1 cellular context compared by ENCODE assay signal in the genomic region with DNA sequence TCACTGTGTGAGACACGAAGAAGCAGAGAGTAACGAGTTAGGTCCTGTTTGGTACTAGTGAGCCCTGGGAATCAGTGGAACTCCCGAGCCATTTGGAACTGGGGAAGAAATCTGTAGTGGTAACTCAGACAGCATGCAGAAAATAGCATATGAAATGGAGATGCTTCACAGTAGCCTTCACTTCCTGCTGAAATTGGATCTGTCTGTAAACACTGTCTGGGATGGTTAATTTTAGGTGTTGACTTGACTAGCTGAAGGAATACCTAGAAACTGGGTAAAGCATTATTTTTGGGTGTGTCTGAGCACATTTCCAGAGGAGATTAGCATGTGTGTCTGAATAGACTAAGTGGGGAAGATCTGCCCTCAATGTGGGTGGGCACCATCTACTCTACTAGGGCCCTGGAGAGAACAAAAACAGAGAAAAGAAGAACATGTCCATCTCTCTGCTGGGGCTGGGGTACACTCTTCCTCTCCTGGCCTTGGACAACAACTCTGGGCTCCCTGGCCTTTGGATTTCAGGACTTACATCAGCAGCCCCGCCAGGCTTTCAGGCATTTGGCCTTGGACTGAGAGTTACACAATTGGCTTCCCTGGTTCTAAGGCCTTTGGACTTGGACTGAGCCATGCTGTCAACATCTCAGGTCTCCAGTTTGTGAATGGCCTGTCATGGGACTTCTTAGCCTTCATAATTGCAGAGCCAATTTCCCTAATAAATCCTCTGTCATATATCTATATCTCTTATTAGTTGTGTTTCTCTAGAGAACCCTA.
TF ChIP-seq lines count a peak whose summit lies in the region.

No MANE protein-coding gene starts in this region.

TF ChIP-seq in H1, 55 proteins besides CTCF, POLR2A, EP300 and RAD21:
- TF ChIP-seq CREB1 (IDR thresholded peaks at IDR 0.05), result no peak
- no peak for TF ChIP-seq KDM5A (IDR thresholded peaks at IDR 0.05; ENCODE audit: low read length)
- no peak for TF ChIP-seq BACH1 (IDR thresholded peaks at IDR 0.05; ENCODE audit: low read length)
- TF ChIP-seq CEBPB (IDR thresholded peaks at IDR 0.05; ENCODE audit: low read depth, low read length), result no peak
- TF ChIP-seq NRF1 (IDR thresholded peaks at IDR 0.05; ENCODE audit: low read depth, low read length), result no peak
- TF ChIP-seq HDAC2 (IDR thresholded peaks at IDR 0.05; ENCODE audit: borderline replicate concordance in 1 of 2, low read depth in 2 of 2, low read length in 2 of 2), result no peak
- TF ChIP-seq, protein P1, sequence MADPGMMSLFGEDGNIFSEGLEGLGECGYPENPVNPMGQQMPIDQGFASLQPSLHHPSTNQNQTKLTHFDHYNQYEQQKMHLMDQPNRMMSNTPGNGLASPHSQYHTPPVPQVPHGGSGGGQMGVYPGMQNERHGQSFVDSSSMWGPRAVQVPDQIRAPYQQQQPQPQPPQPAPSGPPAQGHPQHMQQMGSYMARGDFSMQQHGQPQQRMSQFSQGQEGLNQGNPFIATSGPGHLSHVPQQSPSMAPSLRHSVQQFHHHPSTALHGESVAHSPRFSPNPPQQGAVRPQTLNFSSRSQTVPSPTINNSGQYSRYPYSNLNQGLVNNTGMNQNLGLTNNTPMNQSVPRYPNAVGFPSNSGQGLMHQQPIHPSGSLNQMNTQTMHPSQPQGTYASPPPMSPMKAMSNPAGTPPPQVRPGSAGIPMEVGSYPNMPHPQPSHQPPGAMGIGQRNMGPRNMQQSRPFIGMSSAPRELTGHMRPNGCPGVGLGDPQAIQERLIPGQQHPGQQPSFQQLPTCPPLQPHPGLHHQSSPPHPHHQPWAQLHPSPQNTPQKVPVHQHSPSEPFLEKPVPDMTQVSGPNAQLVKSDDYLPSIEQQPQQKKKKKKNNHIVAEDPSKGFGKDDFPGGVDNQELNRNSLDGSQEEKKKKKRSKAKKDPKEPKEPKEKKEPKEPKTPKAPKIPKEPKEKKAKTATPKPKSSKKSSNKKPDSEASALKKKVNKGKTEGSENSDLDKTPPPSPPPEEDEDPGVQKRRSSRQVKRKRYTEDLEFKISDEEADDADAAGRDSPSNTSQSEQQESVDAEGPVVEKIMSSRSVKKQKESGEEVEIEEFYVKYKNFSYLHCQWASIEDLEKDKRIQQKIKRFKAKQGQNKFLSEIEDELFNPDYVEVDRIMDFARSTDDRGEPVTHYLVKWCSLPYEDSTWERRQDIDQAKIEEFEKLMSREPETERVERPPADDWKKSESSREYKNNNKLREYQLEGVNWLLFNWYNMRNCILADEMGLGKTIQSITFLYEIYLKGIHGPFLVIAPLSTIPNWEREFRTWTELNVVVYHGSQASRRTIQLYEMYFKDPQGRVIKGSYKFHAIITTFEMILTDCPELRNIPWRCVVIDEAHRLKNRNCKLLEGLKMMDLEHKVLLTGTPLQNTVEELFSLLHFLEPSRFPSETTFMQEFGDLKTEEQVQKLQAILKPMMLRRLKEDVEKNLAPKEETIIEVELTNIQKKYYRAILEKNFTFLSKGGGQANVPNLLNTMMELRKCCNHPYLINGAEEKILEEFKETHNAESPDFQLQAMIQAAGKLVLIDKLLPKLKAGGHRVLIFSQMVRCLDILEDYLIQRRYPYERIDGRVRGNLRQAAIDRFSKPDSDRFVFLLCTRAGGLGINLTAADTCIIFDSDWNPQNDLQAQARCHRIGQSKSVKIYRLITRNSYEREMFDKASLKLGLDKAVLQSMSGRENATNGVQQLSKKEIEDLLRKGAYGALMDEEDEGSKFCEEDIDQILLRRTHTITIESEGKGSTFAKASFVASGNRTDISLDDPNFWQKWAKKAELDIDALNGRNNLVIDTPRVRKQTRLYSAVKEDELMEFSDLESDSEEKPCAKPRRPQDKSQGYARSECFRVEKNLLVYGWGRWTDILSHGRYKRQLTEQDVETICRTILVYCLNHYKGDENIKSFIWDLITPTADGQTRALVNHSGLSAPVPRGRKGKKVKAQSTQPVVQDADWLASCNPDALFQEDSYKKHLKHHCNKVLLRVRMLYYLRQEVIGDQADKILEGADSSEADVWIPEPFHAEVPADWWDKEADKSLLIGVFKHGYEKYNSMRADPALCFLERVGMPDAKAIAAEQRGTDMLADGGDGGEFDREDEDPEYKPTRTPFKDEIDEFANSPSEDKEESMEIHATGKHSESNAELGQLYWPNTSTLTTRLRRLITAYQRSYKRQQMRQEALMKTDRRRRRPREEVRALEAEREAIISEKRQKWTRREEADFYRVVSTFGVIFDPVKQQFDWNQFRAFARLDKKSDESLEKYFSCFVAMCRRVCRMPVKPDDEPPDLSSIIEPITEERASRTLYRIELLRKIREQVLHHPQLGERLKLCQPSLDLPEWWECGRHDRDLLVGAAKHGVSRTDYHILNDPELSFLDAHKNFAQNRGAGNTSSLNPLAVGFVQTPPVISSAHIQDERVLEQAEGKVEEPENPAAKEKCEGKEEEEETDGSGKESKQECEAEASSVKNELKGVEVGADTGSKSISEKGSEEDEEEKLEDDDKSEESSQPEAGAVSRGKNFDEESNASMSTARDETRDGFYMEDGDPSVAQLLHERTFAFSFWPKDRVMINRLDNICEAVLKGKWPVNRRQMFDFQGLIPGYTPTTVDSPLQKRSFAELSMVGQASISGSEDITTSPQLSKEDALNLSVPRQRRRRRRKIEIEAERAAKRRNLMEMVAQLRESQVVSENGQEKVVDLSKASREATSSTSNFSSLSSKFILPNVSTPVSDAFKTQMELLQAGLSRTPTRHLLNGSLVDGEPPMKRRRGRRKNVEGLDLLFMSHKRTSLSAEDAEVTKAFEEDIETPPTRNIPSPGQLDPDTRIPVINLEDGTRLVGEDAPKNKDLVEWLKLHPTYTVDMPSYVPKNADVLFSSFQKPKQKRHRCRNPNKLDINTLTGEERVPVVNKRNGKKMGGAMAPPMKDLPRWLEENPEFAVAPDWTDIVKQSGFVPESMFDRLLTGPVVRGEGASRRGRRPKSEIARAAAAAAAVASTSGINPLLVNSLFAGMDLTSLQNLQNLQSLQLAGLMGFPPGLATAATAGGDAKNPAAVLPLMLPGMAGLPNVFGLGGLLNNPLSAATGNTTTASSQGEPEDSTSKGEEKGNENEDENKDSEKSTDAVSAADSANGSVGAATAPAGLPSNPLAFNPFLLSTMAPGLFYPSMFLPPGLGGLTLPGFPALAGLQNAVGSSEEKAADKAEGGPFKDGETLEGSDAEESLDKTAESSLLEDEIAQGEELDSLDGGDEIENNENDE (IDR thresholded peaks at IDR 0.05; ENCODE audit: insufficient replicate concordance, low read length), result no peak
- no peak for TF ChIP-seq SAP30 (IDR thresholded peaks at IDR 0.05; ENCODE audit: insufficient read depth, insufficient replicate concordance, low read length)
- TF ChIP-seq RXRA (IDR thresholded peaks at IDR 0.05; ENCODE audit: insufficient read depth, low read depth, low read length), result no peak
- TF ChIP-seq RNF2 (IDR thresholded peaks at IDR 0.05; ENCODE audit: borderline replicate concordance, low read depth, low read length, missing control alignments, poor library complexity, severe bottlenecking), result no peak
- TF ChIP-seq TCF12 (IDR thresholded peaks at IDR 0.05; ENCODE audit: low read depth, low read length), result no peak
- TF ChIP-seq SUZ12 (IDR thresholded peaks at IDR 0.05; ENCODE audit: low read length), result no peak
